26 cellular contexts compared by ENCODE assay signal in the genomic region with DNA sequence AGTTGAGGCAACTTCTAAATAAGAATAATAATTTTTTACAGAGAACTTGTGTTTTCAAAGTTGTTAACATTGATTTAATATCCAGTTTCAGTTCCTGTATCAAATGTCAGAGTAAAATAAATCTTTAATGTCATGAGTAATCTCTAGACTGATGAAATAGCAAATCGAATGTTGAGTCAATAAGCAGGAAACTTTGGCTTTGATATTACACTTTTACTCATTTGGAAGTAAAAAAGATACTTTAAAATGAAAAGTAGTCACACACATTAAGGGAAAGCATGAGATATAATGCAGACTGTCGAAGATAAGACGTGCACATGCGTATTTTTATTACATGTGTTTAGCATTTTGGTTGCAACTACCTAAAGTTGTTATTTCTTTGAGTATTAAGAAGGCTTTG.
DNase-seq lines count a peak whose midpoint lies in the region; FAIRE-seq and TF ChIP-seq lines count a peak whose summit lies in the region.
"Had no signal": no experiment of that assay in that cellular context is flagged by ENCODE, and none has a peak within 500 bp of the region (broad histone marks: within the 10 kb centered on the region; RNA-seq: fewer than 3 reads in every experiment).

No MANE protein-coding gene starts in this region.

- H3K36me3 ChIP-seq in osteoblast (ENCODE audit: insufficient read depth, low read length) (no peaks in the 10 kb centered on the region), esophagus muscularis mucosa (no peaks in the 10 kb centered on the region)
- H3K36me3 ChIP-seq: heart right ventricle, thyroid gland had no signal

- peaks cover under 1% of the 10 kb centered on the region for H3K27me3 ChIP-seq in osteoblast (ENCODE audit: insufficient read depth, low read length)
- no peaks in the 10 kb centered on the region for H3K27me3 ChIP-seq in esophagus muscularis mucosa
- H3K27me3 ChIP-seq: dorsolateral prefrontal cortex, heart right ventricle, thyroid gland had no signal

- H3K4me2 ChIP-seq in osteoblast (ENCODE audit: insufficient read depth, low read length): no peak overlapping the region

- H3K9me3 Mint-ChIP-seq in activated naive CD8-positive, alpha-beta T cell treated with anti-CD3 and anti-CD28 coated beads for 36 hours: peaks cover 7% of the 10 kb centered on the region

- peak; percentile 11 for FAIRE-seq in A204.1 (lab: Jason Lieb, UNC)
- FAIRE-seq: D721Med had no signal

- H3K4me1 ChIP-seq in osteoblast (ENCODE audit: insufficient read depth, low read length) (no peaks in the 10 kb centered on the region), esophagus muscularis mucosa (no peaks in the 10 kb centered on the region)
- H3K4me1 ChIP-seq: heart right ventricle, thyroid gland had no signal

- peaks cover 29% of the 10 kb centered on the region for H3K4me1 Mint-ChIP-seq in activated naive CD8-positive, alpha-beta T cell treated with anti-CD3 and anti-CD28 coated beads for 36 hours

- H3K4me3 ChIP-seq in osteoblast (ENCODE audit: insufficient read depth, low read length): no peak overlapping the region
- no peak overlapping the region for H3K4me3 ChIP-seq in esophagus muscularis mucosa
- H3K4me3 ChIP-seq: dorsolateral prefrontal cortex, heart right ventricle, thyroid gland had no signal

- H3K36me3 Mint-ChIP-seq in activated naive CD8-positive, alpha-beta T cell treated with anti-CD3 and anti-CD28 coated beads for 36 hours: peaks cover 9% of the 10 kb centered on the region
- H3K36me3 Mint-ChIP-seq: CD4-positive, CD25-positive, alpha-beta regulatory T cell; naive B cell had no signal

- TF ChIP-seq EP300 in esophagus muscularis mucosa (IDR thresholded peaks at IDR 0.05): no peak

- peak; percentile 4 for DNase-seq in ELR (ENCODE audit: low read depth)
- DNase-seq in activated naive CD8-positive, alpha-beta T cell treated with anti-CD3 and anti-CD28 coated beads for 36 hours: no peak
- peak; percentile 47 for DNase-seq in osteoblast (ENCODE audit: insufficient read length, low spot score, missing footprints)
- no peak for DNase-seq in occipital lobe (lab: John Stamatoyannopoulos, UW)
- no peak for DNase-seq in esophagus muscularis mucosa (ENCODE audit: extremely low spot score)
- DNase-seq in midbrain (lab: John Stamatoyannopoulos, UW): no peak
- DNase-seq: activated CD4-positive, alpha-beta T cell treated with anti-CD3 and anti-CD28 coated beads, Interleukin-2, amount 50 U/mL, for 48 hours; activated naive CD4-positive, alpha-beta T cell treated with Interleukin-2 at 50 U/mL for 16 hours; aorta; CD4-positive, CD25-positive, alpha-beta regulatory T cell; central memory CD4-positive, alpha-beta T cell; dorsolateral prefrontal cortex; heart right ventricle; mesendoderm; naive B cell; NCI-H2107; NCI-H446 treated with DMSO at 0.1 percent for 48 hours; OCI-M1; SHP77; stimulated activated CD4-positive, alpha-beta T cell treated with anti-CD3 and anti-CD28 coated beads, Interleukin-4, amount 100 ng/mL, for 1 hour; stimulated activated naive CD4-positive, alpha-beta T cell treated with Interleukin-2 at 50 U/mL for 16 hours; thyroid gland had no signal

- no peaks in the 10 kb centered on the region for H3K27me3 Mint-ChIP-seq in activated naive CD8-positive, alpha-beta T cell treated with anti-CD3 and anti-CD28 coated beads for 36 hours
- H3K27me3 Mint-ChIP-seq: naive B cell had no signal

- H3K4me3 Mint-ChIP-seq in activated naive CD8-positive, alpha-beta T cell treated with anti-CD3 and anti-CD28 coated beads for 36 hours: no peak overlapping the region
- H3K4me3 Mint-ChIP-seq: CD4-positive, CD25-positive, alpha-beta regulatory T cell; IgD-negative memory B cell; naive B cell had no signal

- H3K27ac ChIP-seq in osteoblast (ENCODE audit: low read depth, low read length) (no peak overlapping the region), esophagus muscularis mucosa (replicated peaks in 1 of 4) (no peak overlapping the region)
- H3K27ac ChIP-seq: dorsolateral prefrontal cortex, heart right ventricle, thyroid gland, VCaP had no signal

- H4K20me1 ChIP-seq in osteoblast (ENCODE audit: insufficient read depth, low read length): no peaks in the 10 kb centered on the region

- intact Hi-C loops in esophagus muscularis mucosa (cut with DNase I): no loop called here

- H2AFZ ChIP-seq in osteoblast (ENCODE audit: low read length): no peak overlapping the region

- TF ChIP-seq POLR2A in esophagus muscularis mucosa (IDR thresholded peaks at IDR 0.05; ENCODE audit: low read depth): no peak

- no peaks in the 10 kb centered on the region for H3K79me2 ChIP-seq in osteoblast (ENCODE audit: insufficient read depth, low read length)

- TF ChIP-seq CTCF in osteoblast (IDR thresholded peaks at IDR 0.05; ENCODE audit: extremely low read depth, low read depth, low read length) (no peak), esophagus muscularis mucosa (IDR thresholded peaks at IDR 0.05) (no peak)

- 77% methylated on average over 4 of the region's 4 CpGs for WGBS in esophagus muscularis mucosa

- peak overlapping the region; percentile 76 for H3K27ac Mint-ChIP-seq in activated naive CD8-positive, alpha-beta T cell treated with anti-CD3 and anti-CD28 coated beads for 36 hours
- H3K27ac Mint-ChIP-seq: CD4-positive, CD25-positive, alpha-beta regulatory T cell; IgD-negative memory B cell had no signal

- H3K9me3 ChIP-seq in osteoblast (ENCODE audit: low read depth, low read length): no peaks in the 10 kb centered on the region
- no peaks in the 10 kb centered on the region for H3K9me3 ChIP-seq in esophagus muscularis mucosa
- H3K9me3 ChIP-seq: heart right ventricle, thyroid gland had no signal

Comparison
In these comparisons a context has a peak if more than half of its experiments do, and no peak if none do; other contexts are left out.
1. DNase-seq: peak in ELR (single experiment) and osteoblast (single experiment); none in activated naive CD8-positive, alpha-beta T cell treated with anti-CD3 and anti-CD28 coated beads for 36 hours (single experiment), occipital lobe (single experiment), esophagus muscularis mucosa (single experiment) and midbrain (single experiment).